Comparison of ENCODE assay signal across 12 cellular contexts in genomic region chr2:100042559-100042958, GRCh38.
"Had no signal": no experiment of that assay in that cellular context is flagged by ENCODE, and none has a peak within 500 bp of the region (broad histone marks: within the 10 kb centered on the region; RNA-seq: fewer than 3 reads in every experiment).

No MANE protein-coding gene starts in this region.

- H3K4me3 Mint-ChIP-seq: activated CD4-positive, alpha-beta T cell treated with anti-CD3 and anti-CD28 coated beads for 36 hours; activated naive CD8-positive, alpha-beta T cell; effector memory CD8-positive, alpha-beta T cell had no signal

- ATAC-seq: activated CD4-positive, alpha-beta T cell treated with anti-CD3 and anti-CD28 coated beads for 36 hours; effector memory CD8-positive, alpha-beta T cell; lower lobe of right lung; upper lobe of right lung had no signal

- H3K27ac Mint-ChIP-seq: activated CD4-positive, alpha-beta T cell treated with anti-CD3 and anti-CD28 coated beads for 36 hours; activated naive CD8-positive, alpha-beta T cell; effector memory CD8-positive, alpha-beta T cell had no signal

- DNase-seq: activated CD4-positive, alpha-beta T cell treated with anti-CD3 and anti-CD28 coated beads for 36 hours; activated CD4-positive, alpha-beta T cell treated with anti-CD3 and anti-CD28 coated beads, Interleukin-2, amount 50 U/mL, for 48 hours; effector memory CD8-positive, alpha-beta T cell; glutamatergic neuron; hypothalamus; islet precursor cell; lower lobe of right lung; midbrain; stimulated activated naive CD4-positive, alpha-beta T cell; T-helper 2 cell; upper lobe of right lung had no signal

- H3K36me3 Mint-ChIP-seq: activated naive CD8-positive, alpha-beta T cell had no signal

- H3K27me3 ChIP-seq: upper lobe of right lung had no signal

- H3K4me1 ChIP-seq: lower lobe of right lung, upper lobe of right lung had no signal

- H3K36me3 ChIP-seq: lower lobe of right lung, upper lobe of right lung had no signal

- H3K27me3 Mint-ChIP-seq: activated CD4-positive, alpha-beta T cell treated with anti-CD3 and anti-CD28 coated beads for 36 hours; activated naive CD8-positive, alpha-beta T cell; effector memory CD8-positive, alpha-beta T cell had no signal

- H3K27ac ChIP-seq: lower lobe of right lung, upper lobe of right lung had no signal

- H3K4me3 ChIP-seq: lower lobe of right lung, upper lobe of right lung had no signal

- H3K9me3 Mint-ChIP-seq: effector memory CD8-positive, alpha-beta T cell had no signal

- H3K4me1 Mint-ChIP-seq: activated CD4-positive, alpha-beta T cell treated with anti-CD3 and anti-CD28 coated beads for 36 hours had no signal

- H3K9me3 ChIP-seq: lower lobe of right lung, upper lobe of right lung had no signal
